12 cellular contexts compared by ENCODE assay signal in the genomic region with DNA sequence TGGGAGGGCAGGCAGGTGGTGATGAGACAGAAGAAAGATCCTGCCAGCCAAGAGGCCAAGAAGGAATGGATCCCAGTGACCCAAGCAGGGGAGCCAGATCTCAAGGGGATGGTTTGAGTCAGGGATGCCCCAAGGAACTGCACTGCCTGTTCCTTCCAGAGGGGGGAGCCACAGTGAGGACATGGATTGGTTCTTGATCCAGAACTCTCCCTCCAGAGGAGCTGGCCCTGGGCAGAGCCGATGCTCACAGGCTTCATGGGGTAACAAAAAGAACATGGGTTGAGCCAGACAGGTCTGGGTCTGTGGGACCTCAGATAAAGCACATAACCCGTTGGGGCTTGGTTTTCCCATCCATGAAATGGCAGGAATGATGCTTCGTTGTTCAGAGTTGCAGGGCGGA. TPM values are rescaled to one million over a fixed set of nuclear protein-coding genes. Genes with fewer than 3 reads are reported as not detected.
DNase-seq lines count a peak whose midpoint lies in the region; ATAC-seq and TF ChIP-seq lines count a peak whose summit lies in the region.
"Had no signal": no experiment of that assay in that cellular context is flagged by ENCODE, and none has a peak within 500 bp of the region (broad histone marks: within the 10 kb centered on the region; RNA-seq: fewer than 3 reads in every experiment).

No MANE protein-coding gene starts in this region.

- peaks cover 11% of the 10 kb centered on the region for H3K4me1 ChIP-seq in lower lobe of right lung

- peak; percentile 11 for DNase-seq in NCI-H2196 (lab: John Stamatoyannopoulos, UW; ENCODE audit: unreplicated experiment)
- no peak for DNase-seq in NCI-H2196 treated with DMSO at 0.1 percent for 48 hours (lab: John Stamatoyannopoulos, UW; ENCODE audit: unreplicated experiment)
- DNase-seq in lower lobe of right lung: no peak
- no peak for DNase-seq in AG08396 (ENCODE audit: low spot score)
- no peak for DNase-seq in T-helper 9 cell
- DNase-seq: activated naive CD8-positive, alpha-beta T cell treated with anti-CD3 and anti-CD28 coated beads, Interleukin-2, amount 50 U/mL, for 24 hours; GOT3 had no signal

- H3K9me3 ChIP-seq in lower lobe of right lung: no peaks in the 10 kb centered on the region
- H3K9me3 ChIP-seq: uterus had no signal

- intact Hi-C loops in lower lobe of right lung (cut with DNase I): no loop called here

- ATAC-seq in lower lobe of right lung (no peak), HG03442 (IDR thresholded peaks at IDR 0.05; ENCODE audit: unreplicated experiment) (no peak)
- ATAC-seq: activated naive CD8-positive, alpha-beta T cell treated with anti-CD3 and anti-CD28 coated beads, Interleukin-2, amount 50 U/mL, for 24 hours had no signal

- TF ChIP-seq CTCF in GM12875 (IDR thresholded peaks at IDR 0.05; ENCODE audit: borderline replicate concordance, insufficient read depth, low read depth, low read length) (peak; percentile 65), WI38 (IDR thresholded peaks at IDR 0.05; ENCODE audit: low read depth, low read length) (peak; percentile 41; the same call in 1 of the 2 replicates), lower lobe of right lung (IDR thresholded peaks at IDR 0.05) (peak; percentile 31)

- H3K4me3 ChIP-seq in GM12875 (ENCODE audit: low read depth, low read length) (no peak overlapping the region), WI38 (ENCODE audit: low read depth, low read length) (no peak overlapping the region), lower lobe of right lung (no peak overlapping the region)
- H3K4me3 ChIP-seq: uterus had no signal

- no peak overlapping the region for H3K27ac ChIP-seq in lower lobe of right lung
- H3K27ac ChIP-seq: HL-60 had no signal

- peaks cover 24% of the 10 kb centered on the region for H3K27me3 ChIP-seq in lower lobe of right lung (ENCODE audit: low read depth)
- H3K27me3 ChIP-seq: uterus had no signal

- no peaks in the 10 kb centered on the region for H3K36me3 ChIP-seq in lower lobe of right lung
- H3K36me3 ChIP-seq: uterus had no signal

RNA-seq across cellular contexts. Expression of a gene that starts 4.6 kb away (rescaled TPM):
- total RNA-seq in lower lobe of right lung: 19.0 TPM

RNA-seq across cellular contexts. Expression of a gene that starts 27.6 kb away (rescaled TPM):
- total RNA-seq in lower lobe of right lung: 18.9 TPM

RNA-seq across cellular contexts. Expression of a gene that starts 51.3 kb away (rescaled TPM):
- 161 TPM for total RNA-seq in lower lobe of right lung
